In genomic region chr9:129177443-129177790, GRCh38 we compare ENCODE assay signal across 8 cellular contexts. TPM values are rescaled to one million over a fixed set of nuclear protein-coding genes. Genes with fewer than 3 reads are reported as not detected.
DNase-seq lines count a peak whose midpoint lies in the region; ATAC-seq and TF ChIP-seq lines count a peak whose summit lies in the region.

No MANE protein-coding gene starts in this region.

- H3K27ac ChIP-seq in SJSA1 (no peak overlapping the region), esophagus squamous epithelium (peak overlapping the region; percentile 96 to 100 (median 98)), rectal smooth muscle tissue (ENCODE audit: low read depth, low read length) (peak overlapping the region; percentile 60)

- H3K4me3 ChIP-seq in SJSA1 (peak overlapping the region; percentile 52), esophagus squamous epithelium (peak overlapping the region; percentile 75 to 83 (median 82)), rectal smooth muscle tissue (ENCODE audit: low read length) (peak overlapping the region; percentile 85)

- H3K27me3 ChIP-seq in SJSA1 (replicated peaks) (no peaks in the 10 kb centered on the region), esophagus squamous epithelium (peaks cover 0 to 5% (median 0%) of the 10 kb centered on the region in 4 donors), rectal smooth muscle tissue (ENCODE audit: control insufficient read depth, insufficient read depth, low read length) (no peaks in the 10 kb centered on the region)

- peak overlapping the region; percentile 49 for H3K9ac ChIP-seq in rectal smooth muscle tissue (ENCODE audit: low read length)

- peak; percentile 3 to 9 for ATAC-seq in activated CD4-positive, CD25-positive, alpha-beta regulatory T cell treated with anti-CD3 and anti-CD28 coated beads, Interleukin-2, amount 50 U/mL, for 24 hours
- ATAC-seq in HG02678 (IDR thresholded peaks at IDR 0.05; ENCODE audit: unreplicated experiment) (peak; percentile 20), GM18870 (IDR thresholded peaks at IDR 0.05; ENCODE audit: unreplicated experiment) (no peak)

- DNase-seq in activated CD4-positive, CD25-positive, alpha-beta regulatory T cell treated with anti-CD3 and anti-CD28 coated beads, Interleukin-2, amount 50 U/mL, for 72 hours: no peak
- DNase-seq in SJSA1 (ENCODE audit: low read depth in 1 of 2, low spot score in 2 of 2) (no peak), esophagus squamous epithelium (lab: John Stamatoyannopoulos, UW) (no peak), kidney tubule cell (ENCODE audit: low spot score) (no peak)

- peaks cover 34% of the 10 kb centered on the region for H3K4me1 ChIP-seq in SJSA1 (replicated peaks)
- peaks cover 21 to 51% (median 28%) of the 10 kb centered on the region in 3 donors for H3K4me1 ChIP-seq in esophagus squamous epithelium
- peaks cover 3% of the 10 kb centered on the region for H3K4me1 ChIP-seq in rectal smooth muscle tissue (ENCODE audit: control insufficient read depth, insufficient read depth, low read length)

- intact Hi-C loops in esophagus squamous epithelium (cut with DNase I): loop anchor here (2.0 to 5.0 kb wide), 2 partner anchors 35 to 317 kb away; no protein-coding TSS in a partner anchor

- TF ChIP-seq CTCF in esophagus squamous epithelium (IDR thresholded peaks at IDR 0.05): no peak

- H3K36me3 ChIP-seq in SJSA1 (no peaks in the 10 kb centered on the region; the same call in 1 of the 2 replicates), esophagus squamous epithelium (no peaks in the 10 kb centered on the region), rectal smooth muscle tissue (ENCODE audit: control insufficient read depth, insufficient read depth, low read length) (no peaks in the 10 kb centered on the region)

- no peak for TF ChIP-seq POLR2A in esophagus squamous epithelium (IDR thresholded peaks at IDR 0.05)

- no peaks in the 10 kb centered on the region for H3K9me3 ChIP-seq in SJSA1 (replicated peaks)
- no peaks in the 10 kb centered on the region for H3K9me3 ChIP-seq in esophagus squamous epithelium

- WGBS in esophagus squamous epithelium, 2 donors: 0% methylated on average over 2 to 31 of the region's 56 CpGs

RNA-seq across cellular contexts. Expression of gene IER5L, which starts 0.6 kb away (rescaled TPM):
- 6.7 and 8.8 TPM in 2 replicates for total RNA-seq in SJSA1 (2014; rRNA removed; shearing (Covaris generic))
- total RNA-seq in esophagus squamous epithelium: 1 to 10 TPM; 6.1 to 8.7 (median 7.2) TPM
